In genomic region chr12:122028601-122029560, GRCh38 we compare ENCODE assay signal across 10 cellular contexts. TPM values are rescaled to one million over a fixed set of nuclear protein-coding genes. Genes with fewer than 3 reads are reported as not detected.
DNase-seq lines count a peak whose midpoint lies in the region; ATAC-seq, FAIRE-seq and TF ChIP-seq lines count a peak whose summit lies in the region.
"Had no signal": no experiment of that assay in that cellular context is flagged by ENCODE, and none has a peak within 500 bp of the region (broad histone marks: within the 10 kb centered on the region; RNA-seq: fewer than 3 reads in every experiment).

No MANE protein-coding gene starts in this region.

- no peak overlapping the region for H3K27ac Mint-ChIP-seq in activated T-cell treated with anti-CD3 and anti-CD28 coated beads, Interleukin-2, amount 50 U/mL, for 72 hours
- H3K27ac Mint-ChIP-seq in nephron progenitor cell, result peak overlapping the region; percentile 57

- H3F3A ChIP-seq in smooth muscle cell (ENCODE audit: low read depth), result peaks cover 3% of the 10 kb centered on the region

- H2AFZ ChIP-seq in smooth muscle cell (ENCODE audit: low read depth), result no peak overlapping the region

- no peaks in the 10 kb centered on the region for H3K79me2 ChIP-seq in smooth muscle cell (ENCODE audit: low read depth)

- H3K4me3 Mint-ChIP-seq in activated T-cell treated with anti-CD3 and anti-CD28 coated beads, Interleukin-2, amount 50 U/mL, for 72 hours, result peak overlapping the region; percentile 8 to 24
- no peak overlapping the region for H3K4me3 Mint-ChIP-seq in nephron progenitor cell

- WGBS in smooth muscle cell (ENCODE audit: low lambda C conversion rate), result 96% methylated on average over 27 of the region's 27 CpGs

- H3K27me3 Mint-ChIP-seq in activated T-cell treated with anti-CD3 and anti-CD28 coated beads, Interleukin-2, amount 50 U/mL, for 72 hours (ENCODE audit: low read depth), result no peaks in the 10 kb centered on the region
- H3K27me3 Mint-ChIP-seq in nephron progenitor cell (ENCODE audit: low read depth, poor library complexity), result no peaks in the 10 kb centered on the region

- H3K27me3 ChIP-seq in H7 (ENCODE audit: control insufficient read depth, insufficient read depth, low read length), result no peaks in the 10 kb centered on the region
- H3K27me3 ChIP-seq in smooth muscle cell (ENCODE audit: low read depth), result no peaks in the 10 kb centered on the region

- peak; percentile 89 for ATAC-seq in activated T-cell treated with anti-CD3 and anti-CD28 coated beads, Interleukin-2, amount 50 U/mL, for 72 hours (replicated peaks in 1 of 2)

- H3K9ac ChIP-seq in smooth muscle cell (ENCODE audit: low read depth), result no peak overlapping the region

- H3K36me3 ChIP-seq in H7 (replicated peaks; ENCODE audit: control insufficient read depth, insufficient read depth, low read length) (no peaks in the 10 kb centered on the region; the same call in 1 of the 2 replicates), smooth muscle cell (ENCODE audit: low read depth) (no peaks in the 10 kb centered on the region)

- TF ChIP-seq CTCF in GM12864 (IDR thresholded peaks at IDR 0.05; ENCODE audit: low read depth, low read length, missing control alignments) (peak; percentile 32), nephron progenitor cell (IDR thresholded peaks at IDR 0.05) (no peak), smooth muscle cell (IDR thresholded peaks at IDR 0.05; ENCODE audit: borderline replicate concordance, insufficient read depth, poor library complexity, severe bottlenecking) (no peak)

- H4K20me1 ChIP-seq in smooth muscle cell (ENCODE audit: low read depth), result peaks cover 7% of the 10 kb centered on the region

- H3K9me3 ChIP-seq in smooth muscle cell (replicated peaks; ENCODE audit: low read depth), result no peaks in the 10 kb centered on the region

- H3K4me3 ChIP-seq in GM12864 (ENCODE audit: low read depth, low read length) (no peak overlapping the region), H7 (ENCODE audit: insufficient read depth, low read depth, low read length) (no peak overlapping the region), smooth muscle cell (no peak overlapping the region)

- no peak for FAIRE-seq in urothelium cell line (lab: Jason Lieb, UNC)

- no peaks in the 10 kb centered on the region for H3K36me3 Mint-ChIP-seq in activated T-cell treated with anti-CD3 and anti-CD28 coated beads, Interleukin-2, amount 50 U/mL, for 72 hours (ENCODE audit: insufficient read depth in 2 of 2)
- peaks cover 22% of the 10 kb centered on the region for H3K36me3 Mint-ChIP-seq in nephron progenitor cell (ENCODE audit: low read depth)

- H3K27ac ChIP-seq in smooth muscle cell (ENCODE audit: low read depth), result no peak overlapping the region

- H3K4me1 Mint-ChIP-seq in activated T-cell treated with anti-CD3 and anti-CD28 coated beads, Interleukin-2, amount 50 U/mL, for 72 hours (ENCODE audit: low read depth), result peaks cover 22% of the 10 kb centered on the region
- peaks cover 51% of the 10 kb centered on the region for H3K4me1 Mint-ChIP-seq in nephron progenitor cell

- no peaks in the 10 kb centered on the region for H3K9me3 Mint-ChIP-seq in activated T-cell treated with anti-CD3 and anti-CD28 coated beads, Interleukin-2, amount 50 U/mL, for 72 hours
- no peaks in the 10 kb centered on the region for H3K9me3 Mint-ChIP-seq in nephron progenitor cell

- DNase-seq in GM12864 (ENCODE audit: low read depth), result no peak
- peak; percentile 47 for DNase-seq in H7
- peak; percentile 74 to 76 for DNase-seq in activated T-cell treated with anti-CD3 and anti-CD28 coated beads, Interleukin-2, amount 50 U/mL, for 72 hours
- no peak for DNase-seq in nephron progenitor cell
- DNase-seq in NCI-H1694 (lab: John Stamatoyannopoulos, UW), result no peak
- DNase-seq in urothelium cell line (ENCODE audit: low spot score), result no peak
- no peak for DNase-seq in cerebellar nuclear complex (lab: John Stamatoyannopoulos, UW)
- no peak for DNase-seq in smooth muscle cell (lab: John Stamatoyannopoulos, UW; ENCODE audit: unreplicated experiment)
- DNase-seq: GDM1, RPMI8226 had no signal

- peaks cover under 1% of the 10 kb centered on the region for H3K4me1 ChIP-seq in smooth muscle cell (ENCODE audit: low read depth)

- no peak overlapping the region for H3K4me2 ChIP-seq in smooth muscle cell

RNA-seq across cellular contexts. Expression of gene BCL7A, which starts 7.2 kb away (rescaled TPM):
- 10.6 and 11.2 TPM in 2 replicates for total RNA-seq in H7 (2014; rRNA removed; shearing (Covaris generic))
- total RNA-seq in activated T-cell treated with anti-CD3 and anti-CD28 coated beads, Interleukin-2, amount 50 U/mL, for 72 hours, result 10 to 100 TPM in 1 of 2 donors, 1 to 10 TPM in 1; 6.4 to 12.2 TPM
- 2.7 and 4.3 TPM in 2 replicates for total RNA-seq in smooth muscle cell
- polyA plus RNA-seq in smooth muscle cell, result 3.0 and 5.7 TPM in 2 replicates

RNA-seq across cellular contexts. Expression of gene MLXIP, which starts 49.7 kb away (rescaled TPM):
- total RNA-seq in H7 (2014; rRNA removed; shearing (Covaris generic)), result 29.7 and 49.8 TPM in 2 replicates
- total RNA-seq in activated T-cell treated with anti-CD3 and anti-CD28 coated beads, Interleukin-2, amount 50 U/mL, for 72 hours, result 10 to 100 TPM; 17.1 to 17.5 TPM
- total RNA-seq in smooth muscle cell, result 7.6 and 11.8 TPM in 2 replicates
- polyA plus RNA-seq in smooth muscle cell, result 15.3 and 24.7 TPM in 2 replicates

Comparison
In these comparisons a context has a peak if more than half of its experiments do, and no peak if none do; other contexts are left out.
1. DNase-seq: peak in H7 (single experiment) and activated T-cell treated with anti-CD3 and anti-CD28 coated beads, Interleukin-2, amount 50 U/mL, for 72 hours (2 of 2); none in GM12864 (single experiment), nephron progenitor cell (single experiment), NCI-H1694 (single experiment), urothelium cell line (single experiment), cerebellar nuclear complex (0 of 2) and smooth muscle cell (single experiment).